8 cellular contexts compared by ENCODE assay signal in genomic region chr16:29862884-29863668, GRCh38. TPM values are rescaled to one million over a fixed set of nuclear protein-coding genes. Genes with fewer than 3 reads are reported as not detected.
DNase-seq lines count a peak whose midpoint lies in the region; ATAC-seq, FAIRE-seq and TF ChIP-seq lines count a peak whose summit lies in the region.

Gene CDIPT (minus strand): TSS chr16:29863226. CDS start chr16:29862857, 369 bp downstream.

- H3K27ac ChIP-seq in heart right ventricle (peak within 1 kb of the TSS; percentile 85 to 98 (median 94)), upper lobe of left lung (peak within 1 kb of the TSS; percentile 83 to 93 (median 90))

- intact Hi-C loops in T-helper 1 cell treated with Interleukin-12 subunit alpha and Interleukin-12 subunit beta and Interleukin-4 antibody, amounts not matched to agents 30 ng/mL and 1 ng/mL, for 36 hours (cut with micrococcal nuclease) = loop anchor here (1.0 kb wide), 13 partner anchors 14 to 268 kb away; partner anchors contain the start of genes ASPHD1, INO80E, KCTD13 and KIF22
- intact Hi-C loops in heart right ventricle (cut with DNase I) = loop anchor here in 7 of 10 donors (1.0 to 10.0 kb wide), 8 partner anchors 41 to 159 kb away; partner anchors contain the start of genes PAGR1 (in 5 of the 7), C16orf92 (in 1 of the 7), HIRIP3 (in 1 of the 7) and INO80E (in 1 of the 7)
- intact Hi-C loops in posterior cingulate gyrus (cut with DNase I) = loop anchor here (1.0 to 5.0 kb wide), 2 partner anchors 48 to 109 kb away; partner anchors contain the start of gene TAOK2

- peak in 1 of 4 donors; percentile 32 for TF ChIP-seq EP300 in upper lobe of left lung (IDR thresholded peaks at IDR 0.05)

- ATAC-seq in HG02852 (IDR thresholded peaks at IDR 0.05; ENCODE audit: unreplicated experiment) (peak; percentile 94), heart right ventricle (peak; percentile 97 to 99 (median 98)), upper lobe of left lung (ENCODE audit: low FRiP score in 2 of 2) (peak; percentile 98)

- no peak for TF ChIP-seq POLR2A in GM12891 (IDR thresholded peaks at IDR 0.05; ENCODE audit: low read depth, low read length)
- peak in 3 of 4 donors; percentile 33 to 61 (median 42) for TF ChIP-seq POLR2A in upper lobe of left lung (IDR thresholded peaks at IDR 0.05)

- TF ChIP-seq CTCF in heart right ventricle (IDR thresholded peaks at IDR 0.05) (peak; percentile 17 to 76 (median 52)), upper lobe of left lung (IDR thresholded peaks at IDR 0.05) (peak; percentile 54 to 81 (median 70))

- H3K9me3 ChIP-seq in heart right ventricle (no peaks in the 10 kb centered on the region), upper lobe of left lung (no peaks in the 10 kb centered on the region)

- H3K4me3 ChIP-seq in heart right ventricle (peak within 1 kb of the TSS; percentile 65 to 99 (median 91)), upper lobe of left lung (peak within 1 kb of the TSS; percentile 94 to 100 (median 98))

- H3K4me1 ChIP-seq in heart right ventricle (peaks cover 8 to 25% (median 19%) of the 10 kb centered on the region in 9 donors), upper lobe of left lung (peaks cover 20 to 25% (median 20%) of the 10 kb centered on the region in 4 donors)

- DNase-seq in GM12891 (ENCODE audit: insufficient read length, low spot score) (peak; percentile 89), NCI-H146 treated with DMSO at 0.1 percent for 48 hours (lab: John Stamatoyannopoulos, UW; ENCODE audit: unreplicated experiment) (peak; percentile 95), amniotic epithelial cell (ENCODE audit: low read depth) (peak; percentile 98), heart right ventricle (peak; percentile 91 to 96), posterior cingulate gyrus (peak; percentile 89 to 100 (median 94)), upper lobe of left lung (peak; percentile 92 to 97)

- H3K27me3 ChIP-seq in heart right ventricle (no peaks in the 10 kb centered on the region), upper lobe of left lung (no peaks in the 10 kb centered on the region)

- FAIRE-seq in GM12891 (lab: Jason Lieb, UNC) = peak; percentile 88

- H3K36me3 ChIP-seq in heart right ventricle (peaks cover 0 to 34% (median 26%) of the 10 kb centered on the region in 9 donors), upper lobe of left lung (peaks cover 11 to 31% (median 24%) of the 10 kb centered on the region in 4 donors)

- 0 to 1% methylated on average over 57 of the region's 57 CpGs for WGBS in heart right ventricle, 2 donors
- 0 to 1% methylated on average over 22 to 33 of the region's 57 CpGs for WGBS in upper lobe of left lung, 2 donors

TF ChIP-seq in GM12891, 5 proteins besides CTCF, POLR2A, EP300 and RAD21:
- TF ChIP-seq TAF1 (IDR thresholded peaks at IDR 0.05; ENCODE audit: low read depth, low read length) = peak; percentile 35; the same call in 1 of the 2 replicates
- TF ChIP-seq PAX5 (IDR thresholded peaks at IDR 0.05; ENCODE audit: insufficient read depth, low read length, severe bottlenecking) = no peak
TF ChIP-seq in GM12891: peak in this region for 1.

RNA-seq across cellular contexts. Expression of gene CDIPT, which starts in this region (rescaled TPM):
- polyA plus RNA-seq in GM12891 (2012; ENCODE audit: low read depth, missing spikeins) = 21.7 TPM
- total RNA-seq in T-helper 1 cell treated with Interleukin-12 subunit alpha and Interleukin-12 subunit beta and Interleukin-4 antibody, amounts not matched to agents 30 ng/mL and 1 ng/mL, for 36 hours = 68.7 and 75.4 TPM in 2 replicates
- 10 to 100 TPM; 61.8 to 87.0 (median 72.7) TPM for total RNA-seq in heart right ventricle
- polyA plus RNA-seq in heart right ventricle = 10 to 100 TPM; 55.1 to 99.6 TPM
- 100 to 1,000 TPM in 1 of 6 donors, 10 to 100 TPM in 5; 60.3 to 119 (median 94.4) TPM for total RNA-seq in upper lobe of left lung

Comparison
In these comparisons a context has a peak if more than half of its experiments do, and no peak if none do; other contexts are left out.
1. Peak in every context shown above with its lines: DNase-seq, ATAC-seq, H3K4me3 ChIP-seq and H3K27ac ChIP-seq.